In genomic region chr6:170144952-170145587, GRCh38 we compare ENCODE assay signal across 1 cellular context.
TF ChIP-seq lines count a peak whose summit lies in the region.

No MANE protein-coding gene starts in this region.

TF ChIP-seq in liver, 16 proteins besides CTCF, POLR2A, EP300 and RAD21 (continued from another document):
- TF ChIP-seq RXRA (IDR thresholded peaks at IDR 0.05) (peak; percentile 52 to 91), REST (IDR thresholded peaks at IDR 0.05) (peak; percentile 44), ZBTB33 (IDR thresholded peaks at IDR 0.05) (no peak), YY1 (IDR thresholded peaks at IDR 0.05) (peak; percentile 75), GABPA (IDR thresholded peaks at IDR 0.05 in 1 of 2, conservative IDR thresholded peaks at IDR 0.05 in 1 of 2) (peak in 1 of 2 donors; percentile 12), HNF4G (IDR thresholded peaks at IDR 0.05) (peak; percentile 56), ATF3 (IDR thresholded peaks at IDR 0.05) (no peak)
TF ChIP-seq in liver: peak in this region for 10.
